ENCODE assay signal across 1 cellular context in genomic region chr12:123365141-123365917, GRCh38.
A peak's percentile ranks its signal among the peaks of the same experiment; 100 is the strongest.
TF ChIP-seq lines count a peak whose summit lies in the region.

No MANE protein-coding gene starts in this region.

TF ChIP-seq in K562, 482 proteins besides CTCF, POLR2A, EP300 and RAD21 (continued from another document and continues in another):
- no peak for TF ChIP-seq THRB (CRISPR knock-in tag; conservative IDR thresholded peaks at IDR 0.05)
- no peak for TF ChIP-seq ELF4 (CRISPR knock-in tag; IDR thresholded peaks at IDR 0.05)
- TF ChIP-seq ZBTB12 (CRISPR knock-in tag; IDR thresholded peaks at IDR 0.05), result no peak
- no peak for TF ChIP-seq ZNF263 (CRISPR knock-in tag; IDR thresholded peaks at IDR 0.05; ENCODE audit: borderline replicate concordance)
- no peak for TF ChIP-seq CCAR2 (IDR thresholded peaks at IDR 0.05; ENCODE audit: low read depth, low read length)
- no peak; the same call in 1 of the 2 replicates for TF ChIP-seq IRF9 (tag; IDR thresholded peaks at IDR 0.05)
- no peak for TF ChIP-seq ZNF79 (CRISPR knock-in tag; IDR thresholded peaks at IDR 0.05; ENCODE audit: low read depth)
- TF ChIP-seq SIX5 (IDR thresholded peaks at IDR 0.05; ENCODE audit: borderline replicate concordance in 1 of 2, insufficient read depth in 1 of 2, low read depth in 1 of 2, low read length in 2 of 2), result peak; percentile 50 to 61; a peak in 3 of 4 replicates
- no peak for TF ChIP-seq NFIX (CRISPR knock-in tag; IDR thresholded peaks at IDR 0.05; ENCODE audit: low read depth)
- no peak for TF ChIP-seq EWSR1 (IDR thresholded peaks at IDR 0.05; ENCODE audit: borderline replicate concordance, low read depth, partially characterized antibody)
- TF ChIP-seq THAP12 (CRISPR knock-in tag; IDR thresholded peaks at IDR 0.05), result no peak
- TF ChIP-seq E2F8 (IDR thresholded peaks at IDR 0.05; ENCODE audit: low read depth, partially characterized antibody), result no peak
- TF ChIP-seq C11orf30 (IDR thresholded peaks at IDR 0.05; ENCODE audit: low read depth), result peak; percentile 83
- TF ChIP-seq ZNF398 (CRISPR knock-in tag; IDR thresholded peaks at IDR 0.05), result no peak
- TF ChIP-seq STAT6 (CRISPR knock-in tag; IDR thresholded peaks at IDR 0.05), result 0 out of 2 replicates have a peak, but pooled peaks have one; percentile 36
- peak; percentile 97 for TF ChIP-seq ZFX (CRISPR knock-in tag; IDR thresholded peaks at IDR 0.05)
- TF ChIP-seq PHF21A (IDR thresholded peaks at IDR 0.05; ENCODE audit: borderline replicate concordance, low read depth), result no peak
- no peak for TF ChIP-seq FOXP4 (CRISPR knock-in tag; IDR thresholded peaks at IDR 0.05; ENCODE audit: borderline replicate concordance)
- 0 out of 2 replicates have a peak, but pooled peaks have one; percentile 64 for TF ChIP-seq ZBTB17 (CRISPR knock-in tag; IDR thresholded peaks at IDR 0.05)
- TF ChIP-seq RBFOX2 (IDR thresholded peaks at IDR 0.05; ENCODE audit: low read depth, low read length), result peak; percentile 90
- TF ChIP-seq ZNF740 (CRISPR knock-in tag; IDR thresholded peaks at IDR 0.05), result no peak
- TF ChIP-seq ZNF740 (tag; IDR thresholded peaks at IDR 0.05), result peak in 1 of 2 experiments; percentile 18; a peak in 2 of 4 replicates
- TF ChIP-seq ZBTB11 (CRISPR knock-in tag; IDR thresholded peaks at IDR 0.05), result peak in 1 of 3 experiments; percentile 79; a peak in 2 of 6 replicates
- TF ChIP-seq NFRKB (IDR thresholded peaks at IDR 0.05; ENCODE audit: low read depth), result peak; percentile 71; the same call in 1 of the 2 replicates
- no peak for TF ChIP-seq RBM34 (IDR thresholded peaks at IDR 0.05; ENCODE audit: borderline replicate concordance, insufficient read depth, low read length)
- TF ChIP-seq ZNF699 (CRISPR knock-in tag; IDR thresholded peaks at IDR 0.05; ENCODE audit: insufficient replicate concordance), result no peak
- TF ChIP-seq MYC (IDR thresholded peaks at IDR 0.05; ENCODE audit: low read depth, low read length), result peak; percentile 83
- no peak for TF ChIP-seq MYC (CRISPR knock-in tag; IDR thresholded peaks at IDR 0.05; ENCODE audit: borderline replicate concordance, low read depth)
- no peak for TF ChIP-seq THRA (IDR thresholded peaks at IDR 0.05)
- TF ChIP-seq TOE1 (IDR thresholded peaks at IDR 0.05; ENCODE audit: borderline replicate concordance), result peak; percentile 100
- TF ChIP-seq TOE1 (CRISPR knock-in tag; IDR thresholded peaks at IDR 0.05; ENCODE audit: borderline replicate concordance, low read depth), result no peak
- TF ChIP-seq ILK (tag; IDR thresholded peaks at IDR 0.05; ENCODE audit: borderline replicate concordance, low read depth), result no peak
- TF ChIP-seq KLF6 (CRISPR knock-in tag; IDR thresholded peaks at IDR 0.05; ENCODE audit: borderline replicate concordance), result no peak
- no peak for TF ChIP-seq ZNF766 (CRISPR knock-in tag; conservative IDR thresholded peaks at IDR 0.05)
- TF ChIP-seq NFIC (IDR thresholded peaks at IDR 0.05), result no peak
